8 cellular contexts compared by ENCODE assay signal in the genomic region with DNA sequence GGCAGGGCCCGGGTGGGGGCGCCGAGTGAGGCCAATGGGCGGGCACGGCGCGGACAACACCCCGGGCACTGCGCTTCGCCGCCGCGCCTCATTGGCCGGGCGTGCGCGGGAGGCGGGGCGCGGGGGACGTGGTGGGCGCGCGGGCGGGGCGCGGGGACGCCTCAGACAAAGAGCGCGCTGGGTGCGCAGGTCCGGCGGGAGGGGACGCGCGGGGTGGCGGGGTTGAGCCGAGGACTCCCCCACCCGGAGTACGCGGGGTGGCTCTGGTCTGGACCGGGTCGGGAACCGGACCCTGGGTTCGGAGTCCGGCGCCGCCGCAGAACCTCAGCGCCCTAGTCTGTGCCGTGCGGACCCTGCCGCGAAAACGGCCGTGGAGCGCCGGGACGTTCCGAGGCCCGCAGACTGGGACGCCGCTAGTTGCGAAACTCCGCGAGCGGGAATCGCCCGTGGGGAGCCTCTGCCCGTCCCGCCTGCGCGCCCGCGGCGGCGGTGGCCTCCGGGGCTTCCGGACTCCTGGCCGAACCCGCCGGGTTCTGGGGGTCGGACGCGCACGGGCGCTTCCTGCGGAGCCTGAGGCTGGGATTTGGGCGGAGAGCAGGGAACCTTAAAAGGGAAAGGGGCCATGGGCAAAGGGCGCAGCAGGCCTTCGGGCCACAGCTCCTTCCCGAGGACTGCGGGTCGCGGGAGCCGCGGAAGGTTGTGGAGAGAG. TPM values are rescaled to one million over a fixed set of nuclear protein-coding genes. Genes with fewer than 3 reads are reported as not detected.
A peak's percentile ranks its signal among the peaks of the same experiment; 100 is the strongest.
DNase-seq lines count a peak whose midpoint lies in the region; ATAC-seq and TF ChIP-seq lines count a peak whose summit lies in the region.

No MANE protein-coding gene starts in this region.

- TF ChIP-seq POLR2A in right lobe of liver (IDR thresholded peaks at IDR 0.05) = peak; percentile 56

- H3K27ac ChIP-seq in right lobe of liver = peak overlapping the region; percentile 80 to 90 (median 82)

- 5% methylated on average over 21 of the region's 97 CpGs for WGBS in right lobe of liver (ENCODE audit: insufficient coverage, low coverage, low lambda C conversion rate, missing lambda C conversion rate)

- peak; percentile 90 for ATAC-seq in HG03432 (IDR thresholded peaks at IDR 0.05; ENCODE audit: unreplicated experiment)
- peak; percentile 82 to 92 (median 89) for ATAC-seq in right lobe of liver

- no peak for TF ChIP-seq CTCF in BJ (IDR thresholded peaks at IDR 0.05; ENCODE audit: insufficient read depth, low read depth, low read length)
- no peak for TF ChIP-seq CTCF in right lobe of liver (IDR thresholded peaks at IDR 0.05)

- intact Hi-C loops in right lobe of liver (cut with DNase I) = loop anchor here in 1 of 2 donors (10.0 kb wide), 1 partner anchor 68 kb away; a partner anchor contains a TSS

- H3K36me3 ChIP-seq in BJ (ENCODE audit: control insufficient read depth, insufficient read depth, low read length) (no peaks in the 10 kb centered on the region), right lobe of liver (no peaks in the 10 kb centered on the region)

- POLR2A ChIA-PET in BJ (lab: Charles Lee) = no interaction called here

- H3K4me3 ChIP-seq in BJ (ENCODE audit: low read depth, low read length) (peak overlapping the region; percentile 88), right lobe of liver (peak overlapping the region; percentile 70 to 89 (median 89))

- CTCF ChIA-PET in BJ (lab: Yijun Ruan, JAX) = no interaction called here

- H3K9me3 ChIP-seq in right lobe of liver = no peaks in the 10 kb centered on the region

- DNase-seq in BJ (ENCODE audit: low read depth) (peak; percentile 18), GM19240 (ENCODE audit: insufficient read length, low spot score) (peak; percentile 91), NCI-H524 treated with DMSO at 0.1 percent for 48 hours (lab: John Stamatoyannopoulos, UW) (peak; percentile 51), dermis blood vessel endothelial cell (peak; percentile 94), right lobe of liver (peak; percentile 91 to 94 (median 93))
- peak; percentile 41 to 43 for DNase-seq in activated CD4-positive, alpha-beta T cell treated with anti-CD3 and anti-CD28 coated beads, Interleukin-2, amount 50 U/mL, for 24 hours (ENCODE audit: low read depth in 1 of 2, low spot score in 1 of 2)
- DNase-seq in stimulated activated CD4-positive, alpha-beta T cell treated with anti-CD3 and anti-CD28 coated beads, Interleukin-2, amount 100 ng/mL, for 48 hours = peak; percentile 59 to 73

- 0 out of 2 replicates have a peak, but pooled peaks cover 3% of the 10 kb centered on the region for H3K27me3 ChIP-seq in BJ (ENCODE audit: control insufficient read depth, insufficient read depth, low read length)
- no peaks in the 10 kb centered on the region for H3K27me3 ChIP-seq in right lobe of liver

- H3K4me1 ChIP-seq in right lobe of liver = peaks cover 0 to 21% (median 7%) of the 10 kb centered on the region in 4 donors

RNA-seq across cellular contexts. Expression of a gene that starts 0.4 kb away (rescaled TPM):
- 12.5 and 16.4 TPM in 2 replicates for polyA plus RNA-seq in BJ (2011; rRNA removed)
- polyA minus RNA-seq in BJ (2011; rRNA and poly(A)+ RNA removed) = 7.3 and 9.4 TPM in 2 replicates
- total RNA-seq in dermis blood vessel endothelial cell = 86.2 and 145 TPM in 2 replicates
- total RNA-seq in right lobe of liver = 10 to 100 TPM; 14.1 to 30.3 (median 18.2) TPM

RNA-seq across cellular contexts. Expression of a gene that starts 16.5 kb away (rescaled TPM):
- polyA plus RNA-seq in BJ (2011; rRNA removed) = not detected in 2 replicates
- not detected in 2 replicates for polyA minus RNA-seq in BJ (2011; rRNA and poly(A)+ RNA removed)
- total RNA-seq in dermis blood vessel endothelial cell (not detected in 2 replicates), right lobe of liver (100 to 1,000 TPM in 4 of 6 experiments, 10 to 100 TPM in 2; 74.8 to 378 (median 229) TPM)

Comparison
In these comparisons a context has a peak if more than half of its experiments do, and no peak if none do; other contexts are left out.
1. Peak in every context shown above with its lines: DNase-seq, ATAC-seq, H3K4me3 ChIP-seq and H3K27ac ChIP-seq.
2. DNase-seq: peak in every context shown above with its lines; median percentile 94 in dermis blood vessel endothelial cell; 93 in right lobe of liver; 91 in GM19240; 66 in stimulated activated CD4-positive, alpha-beta T cell treated with anti-CD3 and anti-CD28 coated beads, Interleukin-2, amount 100 ng/mL, for 48 hours; 51 in NCI-H524 treated with DMSO at 0.1 percent for 48 hours; 42 in activated CD4-positive, alpha-beta T cell treated with anti-CD3 and anti-CD28 coated beads, Interleukin-2, amount 50 U/mL, for 24 hours; 18 in BJ.
3. RNA of a gene that starts 16.5 kb away (total RNA-seq): 74.8 to 378 TPM in right lobe of liver; not detected in dermis blood vessel endothelial cell; every median in the first group is over 10 times any median in the second.